Comparison of ENCODE assay signal across 12 cellular contexts in genomic region chr2:38747007-38747424, GRCh38. TPM values are rescaled to one million over a fixed set of nuclear protein-coding genes. Genes with fewer than 3 reads are reported as not detected.
A peak's percentile ranks its signal among the peaks of the same experiment; 100 is the strongest.
DNase-seq lines count a peak whose midpoint lies in the region; ATAC-seq and TF ChIP-seq lines count a peak whose summit lies in the region.
"Had no signal": no experiment of that assay in that cellular context is flagged by ENCODE, and none has a peak within 500 bp of the region (broad histone marks: within the 10 kb centered on the region; RNA-seq: fewer than 3 reads in every experiment).

No MANE protein-coding gene starts in this region.

- peaks cover 0 to 4% (median 0%) of the 10 kb centered on the region in 11 experiments; a peak in 3 of 22 replicates for H3K9me3 ChIP-seq in BLaER1 treated with 17β-estradiol and CSF1 and Interleukin-3, amounts not matched to agents 10 nM and 100 nM (replicated peaks in 1 of 11)
- H3K9me3 ChIP-seq in HCT116 (ENCODE audit: control insufficient read depth in 1 of 2, insufficient read depth in 1 of 2, low read depth in 1 of 2, low read length in 2 of 2), result no peaks in the 10 kb centered on the region
- H3K9me3 ChIP-seq: right atrium auricular region had no signal

- H3K9me2 ChIP-seq in HCT116 (ENCODE audit: insufficient read depth), result no peaks in the 10 kb centered on the region

- CTCF ChIA-PET in HCT116 (lab: Charles Lee), result no interaction called here

- H3K27ac ChIP-seq in BLaER1 treated with 17β-estradiol and CSF1 and Interleukin-3, amounts not matched to agents 10 nM and 100 nM, result no peak overlapping the region
- no peak overlapping the region for H3K27ac ChIP-seq in HCT116 (ENCODE audit: low read depth, low read length)

- H3K36me3 Mint-ChIP-seq in activated naive CD4-positive, alpha-beta T cell treated with anti-CD3 and anti-CD28 coated beads, Interleukin-2, amount 50 U/mL, for 72 hours, result peaks cover 61 to 76% of the 10 kb centered on the region in 2 donors
- H3K36me3 Mint-ChIP-seq in mesothelial cell of epicardium, result peaks cover 50% of the 10 kb centered on the region

- peaks cover 85 to 90% (median 86%) of the 10 kb centered on the region in 11 experiments for H4K20me1 ChIP-seq in BLaER1 treated with 17β-estradiol and CSF1 and Interleukin-3, amounts not matched to agents 10 nM and 100 nM
- peaks cover 77% of the 10 kb centered on the region; the same call in 1 of the 2 replicates for H4K20me1 ChIP-seq in HCT116 (ENCODE audit: insufficient read depth)

- H3K27me3 ChIP-seq in BLaER1 treated with 17β-estradiol and CSF1 and Interleukin-3, amounts not matched to agents 10 nM and 100 nM, result no peaks in the 10 kb centered on the region
- H3K27me3 ChIP-seq in HCT116 (ENCODE audit: insufficient read depth, low read length), result no peaks in the 10 kb centered on the region
- H3K27me3 ChIP-seq: right atrium auricular region had no signal

- H3K4me1 ChIP-seq in BLaER1 treated with 17β-estradiol and CSF1 and Interleukin-3, amounts not matched to agents 10 nM and 100 nM, result peaks cover 34 to 59% (median 43%) of the 10 kb centered on the region in 10 experiments
- peaks cover 8 to 14% of the 10 kb centered on the region in 2 experiments for H3K4me1 ChIP-seq in HCT116 (ENCODE audit: control insufficient read depth in 1 of 2, insufficient read depth in 2 of 2, low read length in 2 of 2)

- no peaks in the 10 kb centered on the region for H3K9me3 Mint-ChIP-seq in activated naive CD4-positive, alpha-beta T cell treated with anti-CD3 and anti-CD28 coated beads, Interleukin-2, amount 50 U/mL, for 72 hours
- H3K9me3 Mint-ChIP-seq in mesothelial cell of epicardium, result no peaks in the 10 kb centered on the region

- no peak overlapping the region for H2AFZ ChIP-seq in HCT116 (ENCODE audit: low read depth, low read length, poor library complexity, severe bottlenecking)

- TF ChIP-seq POLR2A in HCT116 (IDR thresholded peaks at IDR 0.05; ENCODE audit: borderline replicate concordance, extremely low read depth, insufficient read depth, insufficient read length), result no peak

- BruUV-seq in HCT116 (replicated peaks; lab: Mats Ljungman, UMichigan), result no TSS peak

- DNase-seq in HCT116 (ENCODE audit: low read depth, low spot score) (no peak), mesothelial cell of epicardium (ENCODE audit: low spot score in 2 of 2, unreplicated experiment in 2 of 2) (no peak), NCI-H128 (lab: John Stamatoyannopoulos, UW; ENCODE audit: unreplicated experiment) (no peak), T-helper 9 cell (no peak)
- no peak for DNase-seq in activated naive CD4-positive, alpha-beta T cell treated with anti-CD3 and anti-CD28 coated beads, Interleukin-2, amount 50 U/mL, for 72 hours (ENCODE audit: low spot score in 2 of 2)
- DNase-seq: left ventricle myocardium superior, NCI-H226, SHP77 had no signal

- H3K27me3 Mint-ChIP-seq in mesothelial cell of epicardium (ENCODE audit: low read depth), result peaks cover 3% of the 10 kb centered on the region

- H3K4me2 ChIP-seq in BLaER1 treated with 17β-estradiol and CSF1 and Interleukin-3, amounts not matched to agents 10 nM and 100 nM, result peak overlapping the region; percentile 45 to 91 (median 86); a peak in 20 of 22 replicates
- no peak overlapping the region for H3K4me2 ChIP-seq in HCT116 (ENCODE audit: low read length)

- RAD21 ChIA-PET in HCT116 (lab: Charles Lee; ENCODE audit: low non-redundant PET in 1 of 2, low total read pairs in 2 of 2, uncharacterized antibody in 2 of 2, unreplicated experiment in 2 of 2), result no interaction called here

- H3K36me3 ChIP-seq in BLaER1 treated with 17β-estradiol and CSF1 and Interleukin-3, amounts not matched to agents 10 nM and 100 nM, result peaks cover 77 to 85% (median 83%) of the 10 kb centered on the region in 11 experiments
- peaks cover 64 to 75% of the 10 kb centered on the region in 2 experiments for H3K36me3 ChIP-seq in HCT116 (ENCODE audit: control insufficient read depth in 1 of 2, insufficient read depth in 2 of 2, low read length in 2 of 2)

- no peak for TF ChIP-seq CTCF in HCT116 (IDR thresholded peaks at IDR 0.05 in 2 of 3, conservative IDR thresholded peaks at IDR 0.05 in 1 of 3; ENCODE audit: borderline replicate concordance in 1 of 3, insufficient read depth in 1 of 3, low read depth in 2 of 3, low read length in 2 of 3)
- no peak for TF ChIP-seq CTCF in mesothelial cell of epicardium (IDR thresholded peaks at IDR 0.05; ENCODE audit: unreplicated experiment)

- peak overlapping the region in 4 of 11 experiments; percentile 22 to 57 (median 44); a peak in 6 of 22 replicates for H3K9ac ChIP-seq in BLaER1 treated with 17β-estradiol and CSF1 and Interleukin-3, amounts not matched to agents 10 nM and 100 nM
- no peak overlapping the region for H3K9ac ChIP-seq in HCT116 (ENCODE audit: low read length)

- TF ChIP-seq RAD21 in HCT116 (IDR thresholded peaks at IDR 0.05; ENCODE audit: low read depth), result no peak

- H3K79me2 ChIP-seq in HCT116 (ENCODE audit: insufficient read depth, low read length), result peaks cover 91% of the 10 kb centered on the region

- intact Hi-C loops in HCT116 (cut with micrococcal nuclease), result no loop called here

- H3K4me1 Mint-ChIP-seq in mesothelial cell of epicardium, result peaks cover 43% of the 10 kb centered on the region

- peak overlapping the region in 4 of 10 experiments; percentile 4 to 23 (median 10); a peak in 5 of 20 replicates for H3K4me3 ChIP-seq in BLaER1 treated with 17β-estradiol and CSF1 and Interleukin-3, amounts not matched to agents 10 nM and 100 nM
- H3K4me3 ChIP-seq in HCT116 (replicated peaks in 1 of 2; ENCODE audit: low read depth in 1 of 2, low read length in 2 of 2), result no peak overlapping the region
- H3K4me3 ChIP-seq: right atrium auricular region had no signal

- ATAC-seq in HCT116, result no peak
- no peak for ATAC-seq in activated naive CD4-positive, alpha-beta T cell treated with anti-CD3 and anti-CD28 coated beads, Interleukin-2, amount 50 U/mL, for 72 hours
- ATAC-seq in HG02970 (IDR thresholded peaks at IDR 0.05; ENCODE audit: low FRiP score, unreplicated experiment), result no peak
- ATAC-seq in activated CD4-positive, CD25-positive, alpha-beta regulatory T cell treated with anti-CD3 and anti-CD28 coated beads, Interleukin-2, amount 50 U/mL, for 24 hours, result no peak
- ATAC-seq: left ventricle myocardium superior had no signal

- H3K4me3 Mint-ChIP-seq in mesothelial cell of epicardium, result no peak overlapping the region

- POLR2A ChIA-PET in HCT116 (lab: Charles Lee), result no interaction called here

- H3K27ac Mint-ChIP-seq in activated naive CD4-positive, alpha-beta T cell treated with anti-CD3 and anti-CD28 coated beads, Interleukin-2, amount 50 U/mL, for 72 hours, result peak overlapping the region; percentile 98 to 100
- peak overlapping the region; percentile 82 for H3K27ac Mint-ChIP-seq in mesothelial cell of epicardium

TF ChIP-seq in HCT116, 20 proteins besides CTCF, POLR2A, EP300 and RAD21:
- TF ChIP-seq ZBTB33 (IDR thresholded peaks at IDR 0.05; ENCODE audit: extremely low read depth, insufficient replicate concordance, low read length) (no peak), POLR2AphosphoS5 (IDR thresholded peaks at IDR 0.05; ENCODE audit: low read depth, low read length) (peak; percentile 27)

RNA-seq across cellular contexts. Expression of gene SRSF7, which starts 4.1 kb away (rescaled TPM):
- total RNA-seq in HCT116 (2021; ENCODE audit: unreplicated experiment) (215 TPM), mesothelial cell of epicardium (185 to 189 TPM (median 187 TPM) in 3 replicates)
- 176 and 196 TPM in 2 replicates for polyA plus RNA-seq in HCT116 (2012)
- 100 to 1,000 TPM; 236 to 294 TPM for total RNA-seq in activated naive CD4-positive, alpha-beta T cell treated with anti-CD3 and anti-CD28 coated beads, Interleukin-2, amount 50 U/mL, for 72 hours

RNA-seq across cellular contexts. Expression of gene GEMIN6, which starts 31.0 kb away (rescaled TPM):
- total RNA-seq in HCT116 (2021; ENCODE audit: unreplicated experiment), result 23.1 TPM
- polyA plus RNA-seq in HCT116 (2012), result 6.1 and 8.7 TPM in 2 replicates
- total RNA-seq in activated naive CD4-positive, alpha-beta T cell treated with anti-CD3 and anti-CD28 coated beads, Interleukin-2, amount 50 U/mL, for 72 hours, result 10 to 100 TPM; 23.8 to 25.4 TPM
- 12.0 to 13.0 TPM (median 12.0 TPM) in 3 replicates for total RNA-seq in mesothelial cell of epicardium
